1 cellular context compared by ENCODE assay signal in the genomic region with DNA sequence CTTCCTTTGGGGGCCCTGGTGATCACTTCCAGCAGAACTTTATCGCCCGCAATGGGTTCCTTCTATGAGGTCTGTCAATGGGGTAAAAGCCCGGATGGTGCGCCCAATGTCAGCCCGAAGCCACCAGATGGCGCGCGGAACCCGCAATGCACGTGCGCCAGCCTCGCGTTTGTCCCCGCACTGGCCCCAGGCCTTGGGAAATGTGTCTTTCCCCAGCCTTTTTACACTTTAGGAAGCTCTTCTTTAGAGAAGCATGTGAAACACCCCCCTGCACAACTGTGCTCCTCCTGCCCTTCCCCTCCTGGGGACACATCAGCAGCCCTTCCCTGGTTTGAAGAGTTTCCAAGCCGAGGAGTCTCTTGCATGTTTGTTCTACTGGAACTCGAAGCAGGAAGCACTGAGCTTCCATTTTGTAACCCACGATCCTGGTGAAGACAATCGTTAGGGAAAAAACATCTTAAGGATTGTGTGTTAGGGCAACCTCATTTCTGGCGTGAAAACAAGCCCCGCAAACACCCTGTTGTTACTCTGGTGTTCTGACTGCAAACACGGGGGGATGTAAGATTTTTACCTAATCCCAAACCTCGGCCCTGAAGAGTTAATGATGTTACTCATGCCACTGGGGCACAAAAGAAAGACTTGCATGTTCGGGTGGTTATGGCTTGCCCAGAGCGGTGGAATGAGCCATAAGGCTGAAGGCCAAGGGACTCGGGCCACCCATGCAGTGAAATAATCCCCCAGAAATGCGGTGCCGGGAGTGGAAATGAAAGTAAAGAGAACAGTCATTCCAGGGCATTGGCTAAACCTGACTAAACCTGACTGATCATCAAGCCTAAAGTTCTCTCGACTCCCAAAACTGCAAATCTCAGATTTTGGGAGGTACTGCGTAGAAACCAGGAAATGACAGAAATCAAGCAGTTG.
TF ChIP-seq lines count a peak whose summit lies in the region.

No MANE protein-coding gene starts in this region.

TF ChIP-seq in K562, 482 proteins besides CTCF, POLR2A, EP300 and RAD21 (continued from another document and continues in another):
- TF ChIP-seq ZNF551 (CRISPR knock-in tag; IDR thresholded peaks at IDR 0.05) (no peak), DNMT1 (IDR thresholded peaks at IDR 0.05) (no peak), SP1 (CRISPR knock-in tag; IDR thresholded peaks at IDR 0.05) (peak; percentile 86), MAFF (IDR thresholded peaks at IDR 0.05; ENCODE audit: low read length) (no peak), ZNF274 (IDR thresholded peaks at IDR 0.05; ENCODE audit: borderline replicate concordance, low read depth, low read length) (no peak), SRF (CRISPR knock-in tag; IDR thresholded peaks at IDR 0.05) (peak; percentile 6 to 54; a peak in 2 of 4 replicates), CXXC5 (CRISPR knock-in tag; IDR thresholded peaks at IDR 0.05) (peak; percentile 90), JUNB (CRISPR knock-in tag; conservative IDR thresholded peaks at IDR 0.05) (no peak), PHF21A (IDR thresholded peaks at IDR 0.05; ENCODE audit: borderline replicate concordance, low read depth) (no peak), ILF3 (IDR thresholded peaks at IDR 0.05; ENCODE audit: borderline replicate concordance) (no peak), NR2F6 (CRISPR knock-in tag; IDR thresholded peaks at IDR 0.05) (no peak), HNRNPL (IDR thresholded peaks at IDR 0.05; ENCODE audit: low read depth, low read length) (no peak), ZNF324 (CRISPR knock-in tag; IDR thresholded peaks at IDR 0.05) (no peak), TEAD1 (CRISPR knock-in tag; IDR thresholded peaks at IDR 0.05) (peak; percentile 49 to 62; a peak in 2 of 4 replicates), ZNF740 (CRISPR knock-in tag; IDR thresholded peaks at IDR 0.05) (no peak), ZNF740 (tag; IDR thresholded peaks at IDR 0.05) (peak in 1 of 2 experiments; percentile 76; a peak in 2 of 4 replicates), PCBP2 (IDR thresholded peaks at IDR 0.05; ENCODE audit: low read depth, low read length, poor library complexity, severe bottlenecking) (no peak), PHB2 (IDR thresholded peaks at IDR 0.05; ENCODE audit: low read depth) (no peak), KLF10 (CRISPR knock-in tag; IDR thresholded peaks at IDR 0.05) (no peak), ASH1L (IDR thresholded peaks at IDR 0.05; ENCODE audit: borderline replicate concordance, low read depth, partially characterized antibody) (no peak), MTA3 (IDR thresholded peaks at IDR 0.05; ENCODE audit: borderline replicate concordance) (0 out of 2 replicates have a peak, but pooled peaks have one; percentile 16), PURB (CRISPR knock-in tag; IDR thresholded peaks at IDR 0.05; ENCODE audit: low read depth) (no peak), THRB (CRISPR knock-in tag; conservative IDR thresholded peaks at IDR 0.05) (no peak), BRCA1 (IDR thresholded peaks at IDR 0.05) (no peak), BRCA1 (CRISPR knock-in tag; IDR thresholded peaks at IDR 0.05) (no peak), SIX5 (IDR thresholded peaks at IDR 0.05; ENCODE audit: borderline replicate concordance in 1 of 2, insufficient read depth in 1 of 2, low read depth in 1 of 2, low read length in 2 of 2) (no peak), GATAD2A (IDR thresholded peaks at IDR 0.05) (0 out of 2 replicates have a peak, but pooled peaks have one; percentile 25), ZC3H11A (IDR thresholded peaks at IDR 0.05; ENCODE audit: low read depth, low read length) (no peak), CCNT2 (IDR thresholded peaks at IDR 0.05; ENCODE audit: borderline replicate concordance, extremely low read depth, insufficient read length, low read depth, low read length) (no peak), ZNF77 (CRISPR knock-in tag; IDR thresholded peaks at IDR 0.05) (no peak), CHCHD3 (CRISPR knock-in tag; IDR thresholded peaks at IDR 0.05) (0 out of 2 replicates have a peak, but pooled peaks have one; percentile 68), KLF1 (tag; IDR thresholded peaks at IDR 0.05) (no peak; the same call in 1 of the 2 replicates), PPARD (CRISPR knock-in tag; IDR thresholded peaks at IDR 0.05) (no peak), ESRRB (CRISPR knock-in tag; IDR thresholded peaks at IDR 0.05; ENCODE audit: borderline replicate concordance) (0 out of 2 replicates have a peak, but pooled peaks have one; percentile 17), CREB1 (IDR thresholded peaks at IDR 0.05) (no peak), CREB1 (CRISPR knock-in tag; IDR thresholded peaks at IDR 0.05) (peak; percentile 59; the same call in 1 of the 2 replicates), BMI1 (IDR thresholded peaks at IDR 0.05; ENCODE audit: low read length) (no peak), ZFP36 (IDR thresholded peaks at IDR 0.05; ENCODE audit: low read depth, low read length, partially characterized antibody) (peak; percentile 32), ZNF408 (CRISPR knock-in tag; IDR thresholded peaks at IDR 0.05; ENCODE audit: low read depth) (no peak), COPS2 (conservative IDR thresholded peaks at IDR 0.05) (no peak), SOX6 (IDR thresholded peaks at IDR 0.05) (peak; percentile 65), STAT5B (CRISPR knock-in tag; IDR thresholded peaks at IDR 0.05) (no peak), ZNF140 (CRISPR knock-in tag; IDR thresholded peaks at IDR 0.05) (no peak), RBBP5 (IDR thresholded peaks at IDR 0.05; ENCODE audit: borderline replicate concordance, insufficient read depth, low read length, poor library complexity, severe bottlenecking) (peak; percentile 49), POLR2AphosphoS2 (IDR thresholded peaks at IDR 0.05; ENCODE audit: low read length) (no peak), ZNF699 (CRISPR knock-in tag; IDR thresholded peaks at IDR 0.05; ENCODE audit: insufficient replicate concordance) (no peak), SRSF1 (IDR thresholded peaks at IDR 0.05; ENCODE audit: low read depth, low read length) (no peak), ELF1 (tag; IDR thresholded peaks at IDR 0.05) (peak; percentile 68; the same call in 1 of the 2 replicates), SMARCA4 (IDR thresholded peaks at IDR 0.05) (0 out of 2 replicates have a peak, but pooled peaks have one; percentile 20), ARID1B (IDR thresholded peaks at IDR 0.05) (peak; percentile 31; the same call in 1 of the 2 replicates), TEAD2 (tag; IDR thresholded peaks at IDR 0.05) (peak; percentile 74)
- TF ChIP-seq, protein P1, sequence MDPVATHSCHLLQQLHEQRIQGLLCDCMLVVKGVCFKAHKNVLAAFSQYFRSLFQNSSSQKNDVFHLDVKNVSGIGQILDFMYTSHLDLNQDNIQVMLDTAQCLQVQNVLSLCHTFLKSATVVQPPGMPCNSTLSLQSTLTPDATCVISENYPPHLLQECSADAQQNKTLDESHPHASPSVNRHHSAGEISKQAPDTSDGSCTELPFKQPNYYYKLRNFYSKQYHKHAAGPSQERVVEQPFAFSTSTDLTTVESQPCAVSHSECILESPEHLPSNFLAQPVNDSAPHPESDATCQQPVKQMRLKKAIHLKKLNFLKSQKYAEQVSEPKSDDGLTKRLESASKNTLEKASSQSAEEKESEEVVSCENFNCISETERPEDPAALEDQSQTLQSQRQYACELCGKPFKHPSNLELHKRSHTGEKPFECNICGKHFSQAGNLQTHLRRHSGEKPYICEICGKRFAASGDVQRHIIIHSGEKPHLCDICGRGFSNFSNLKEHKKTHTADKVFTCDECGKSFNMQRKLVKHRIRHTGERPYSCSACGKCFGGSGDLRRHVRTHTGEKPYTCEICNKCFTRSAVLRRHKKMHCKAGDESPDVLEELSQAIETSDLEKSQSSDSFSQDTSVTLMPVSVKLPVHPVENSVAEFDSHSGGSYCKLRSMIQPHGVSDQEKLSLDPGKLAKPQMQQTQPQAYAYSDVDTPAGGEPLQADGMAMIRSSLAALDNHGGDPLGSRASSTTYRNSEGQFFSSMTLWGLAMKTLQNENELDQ (CRISPR knock-in tag; IDR thresholded peaks at IDR 0.05; ENCODE audit: borderline replicate concordance) = no peak
- TF ChIP-seq, protein P2, sequence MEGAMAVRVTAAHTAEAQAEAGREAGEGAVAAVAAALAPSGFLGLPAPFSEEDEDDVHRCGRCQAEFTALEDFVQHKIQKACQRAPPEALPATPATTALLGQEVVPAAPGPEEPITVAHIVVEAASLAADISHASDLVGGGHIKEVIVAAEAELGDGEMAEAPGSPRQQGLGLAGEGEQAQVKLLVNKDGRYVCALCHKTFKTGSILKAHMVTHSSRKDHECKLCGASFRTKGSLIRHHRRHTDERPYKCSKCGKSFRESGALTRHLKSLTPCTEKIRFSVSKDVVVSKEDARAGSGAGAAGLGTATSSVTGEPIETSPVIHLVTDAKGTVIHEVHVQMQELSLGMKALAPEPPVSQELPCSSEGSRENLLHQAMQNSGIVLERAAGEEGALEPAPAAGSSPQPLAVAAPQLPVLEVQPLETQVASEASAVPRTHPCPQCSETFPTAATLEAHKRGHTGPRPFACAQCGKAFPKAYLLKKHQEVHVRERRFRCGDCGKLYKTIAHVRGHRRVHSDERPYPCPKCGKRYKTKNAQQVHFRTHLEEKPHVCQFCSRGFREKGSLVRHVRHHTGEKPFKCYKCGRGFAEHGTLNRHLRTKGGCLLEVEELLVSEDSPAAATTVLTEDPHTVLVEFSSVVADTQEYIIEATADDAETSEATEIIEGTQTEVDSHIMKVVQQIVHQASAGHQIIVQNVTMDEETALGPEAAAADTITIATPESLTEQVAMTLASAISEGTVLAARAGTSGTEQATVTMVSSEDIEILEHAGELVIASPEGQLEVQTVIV (CRISPR knock-in tag; IDR thresholded peaks at IDR 0.05; ENCODE audit: borderline replicate concordance) = 0 out of 2 replicates have a peak, but pooled peaks have one; percentile 55
- TF ChIP-seq, protein P3, sequence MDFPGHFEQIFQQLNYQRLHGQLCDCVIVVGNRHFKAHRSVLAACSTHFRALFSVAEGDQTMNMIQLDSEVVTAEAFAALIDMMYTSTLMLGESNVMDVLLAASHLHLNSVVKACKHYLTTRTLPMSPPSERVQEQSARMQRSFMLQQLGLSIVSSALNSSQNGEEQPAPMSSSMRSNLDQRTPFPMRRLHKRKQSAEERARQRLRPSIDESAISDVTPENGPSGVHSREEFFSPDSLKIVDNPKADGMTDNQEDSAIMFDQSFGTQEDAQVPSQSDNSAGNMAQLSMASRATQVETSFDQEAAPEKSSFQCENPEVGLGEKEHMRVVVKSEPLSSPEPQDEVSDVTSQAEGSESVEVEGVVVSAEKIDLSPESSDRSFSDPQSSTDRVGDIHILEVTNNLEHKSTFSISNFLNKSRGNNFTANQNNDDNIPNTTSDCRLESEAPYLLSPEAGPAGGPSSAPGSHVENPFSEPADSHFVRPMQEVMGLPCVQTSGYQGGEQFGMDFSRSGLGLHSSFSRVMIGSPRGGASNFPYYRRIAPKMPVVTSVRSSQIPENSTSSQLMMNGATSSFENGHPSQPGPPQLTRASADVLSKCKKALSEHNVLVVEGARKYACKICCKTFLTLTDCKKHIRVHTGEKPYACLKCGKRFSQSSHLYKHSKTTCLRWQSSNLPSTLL (IDR thresholded peaks at IDR 0.05) = no peak
- TF ChIP-seq, protein P4, sequence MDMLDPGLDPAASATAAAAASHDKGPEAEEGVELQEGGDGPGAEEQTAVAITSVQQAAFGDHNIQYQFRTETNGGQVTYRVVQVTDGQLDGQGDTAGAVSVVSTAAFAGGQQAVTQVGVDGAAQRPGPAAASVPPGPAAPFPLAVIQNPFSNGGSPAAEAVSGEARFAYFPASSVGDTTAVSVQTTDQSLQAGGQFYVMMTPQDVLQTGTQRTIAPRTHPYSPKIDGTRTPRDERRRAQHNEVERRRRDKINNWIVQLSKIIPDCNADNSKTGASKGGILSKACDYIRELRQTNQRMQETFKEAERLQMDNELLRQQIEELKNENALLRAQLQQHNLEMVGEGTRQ (CRISPR knock-in tag; IDR thresholded peaks at IDR 0.05) = no peak
- TF ChIP-seq, protein P5, sequence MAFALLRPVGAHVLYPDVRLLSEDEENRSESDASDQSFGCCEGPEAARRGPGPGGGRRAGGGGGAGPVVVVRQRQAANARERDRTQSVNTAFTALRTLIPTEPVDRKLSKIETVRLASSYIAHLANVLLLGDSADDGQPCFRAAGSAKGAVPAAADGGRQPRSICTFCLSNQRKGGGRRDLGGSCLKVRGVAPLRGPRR (CRISPR knock-in tag; IDR thresholded peaks at IDR 0.05) = no peak; the same call in 1 of the 2 replicates
